In the genomic region with DNA sequence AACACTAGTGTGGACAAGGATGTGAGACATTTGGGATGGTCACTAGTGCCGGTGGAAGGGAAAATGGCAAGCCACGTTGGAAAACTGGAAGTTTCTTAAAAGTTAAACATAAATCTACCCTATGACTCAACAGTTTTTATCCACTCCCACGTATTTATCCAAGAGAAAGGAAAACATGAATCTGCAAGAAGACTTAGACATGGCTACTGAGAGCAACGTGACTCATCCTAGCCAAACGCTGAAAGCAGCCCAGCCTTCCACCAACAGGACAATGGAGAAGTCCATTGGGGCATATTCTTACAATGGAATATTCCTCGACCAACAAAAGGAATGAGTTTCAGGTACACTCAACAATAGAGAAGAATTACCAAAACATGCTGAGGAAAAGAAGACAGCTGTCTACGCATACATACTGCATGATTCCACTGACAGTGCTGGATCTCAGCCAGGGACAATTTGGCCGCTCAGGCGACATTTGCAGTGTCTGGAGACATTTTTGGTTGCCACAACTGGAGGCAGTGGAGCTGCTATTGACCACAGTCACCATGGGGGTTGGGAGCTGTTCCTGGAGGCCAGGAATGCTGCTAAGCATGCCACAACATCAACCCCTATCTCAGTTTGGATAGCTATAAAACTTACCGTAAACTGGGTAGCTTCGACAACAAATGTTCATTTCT, we compare ENCODE assay signal across 12 cellular contexts. TPM values are rescaled to one million over a fixed set of nuclear protein-coding genes. Genes with fewer than 3 reads are reported as not detected.
A peak's percentile ranks its signal among the peaks of the same experiment; 100 is the strongest.
DNase-seq lines count a peak whose midpoint lies in the region; ATAC-seq and TF ChIP-seq lines count a peak whose summit lies in the region.
"Had no signal": no experiment of that assay in that cellular context is flagged by ENCODE, and none has a peak within 500 bp of the region (broad histone marks: within the 10 kb centered on the region; RNA-seq: fewer than 3 reads in every experiment).

No MANE protein-coding gene starts in this region.

- no peak for TF ChIP-seq CTCF in fibroblast of villous mesenchyme (IDR thresholded peaks at IDR 0.05; ENCODE audit: insufficient read depth, low read depth, low read length)

- peak; percentile 21 for DNase-seq in NCI-H2171 treated with DMSO at 0.1 percent for 48 hours (lab: John Stamatoyannopoulos, UW)
- DNase-seq in NCI-H2171 (lab: John Stamatoyannopoulos, UW): no peak
- DNase-seq in SW480 (ENCODE audit: low spot score): peak; percentile 75
- peak; percentile 56 for DNase-seq in fibroblast of villous mesenchyme (ENCODE audit: low read depth)
- peak; percentile 40 for DNase-seq in smooth muscle cell of the brain vasculature (ENCODE audit: low read depth, low spot score)
- no peak for DNase-seq in activated gamma-delta T cell (lab: John Stamatoyannopoulos, UW)
- no peak for DNase-seq in cerebellar cortex (ENCODE audit: low spot score)
- DNase-seq: activated T-cell treated with anti-CD3 and anti-CD28 coated beads for 4 hours, pancreas, upper lobe of left lung had no signal

- no peak for ATAC-seq in HG03135 (IDR thresholded peaks at IDR 0.05; ENCODE audit: unreplicated experiment)

- no peak overlapping the region for H3K4me3 ChIP-seq in fibroblast of villous mesenchyme (ENCODE audit: low read depth, low read length)
- H3K4me3 ChIP-seq: pancreas, upper lobe of left lung had no signal

RNA-seq across cellular contexts. Expression of a gene that starts 21.2 kb away (rescaled TPM):
- total RNA-seq in fibroblast of villous mesenchyme: not detected in 2 replicates
- total RNA-seq: NCI-H460 had no signal

Comparison
In these comparisons a context has a peak if more than half of its experiments do, and no peak if none do; other contexts are left out.
1. DNase-seq: peak in NCI-H2171 treated with DMSO at 0.1 percent for 48 hours (single experiment), SW480 (single experiment), fibroblast of villous mesenchyme (single experiment) and smooth muscle cell of the brain vasculature (single experiment); none in NCI-H2171 (single experiment), activated gamma-delta T cell (single experiment) and cerebellar cortex (single experiment).